In genomic region chr5:25516136-25516535, GRCh38 we compare ENCODE assay signal across 1 cellular context.
TF ChIP-seq lines count a peak whose summit lies in the region.

No MANE protein-coding gene starts in this region.

TF ChIP-seq in GM23338, 12 proteins besides CTCF, POLR2A, EP300 and RAD21:
- TF ChIP-seq ZNF462 (CRISPR knock-in tag; IDR thresholded peaks at IDR 0.05) (no peak), CREB1 (CRISPR knock-in tag; IDR thresholded peaks at IDR 0.05; ENCODE audit: low read depth) (no peak), NANOG (IDR thresholded peaks at IDR 0.05; ENCODE audit: borderline replicate concordance) (no peak), STAT1 (IDR thresholded peaks at IDR 0.05; ENCODE audit: unreplicated experiment) (no peak), EZH2 (IDR thresholded peaks at IDR 0.05; ENCODE audit: low read depth, unreplicated experiment) (no peak), ZNF114 (CRISPR knock-in tag; IDR thresholded peaks at IDR 0.05) (no peak), REST (IDR thresholded peaks at IDR 0.05; ENCODE audit: unreplicated experiment) (no peak), EZH2phosphoT487 (IDR thresholded peaks at IDR 0.05; ENCODE audit: unreplicated experiment) (no peak), ZNF331 (CRISPR knock-in tag; IDR thresholded peaks at IDR 0.05; ENCODE audit: low read depth) (no peak), JUNB (IDR thresholded peaks at IDR 0.05; ENCODE audit: unreplicated experiment) (no peak), ETS1 (IDR thresholded peaks at IDR 0.05) (no peak), POLR2AphosphoS5 (IDR thresholded peaks at IDR 0.05; ENCODE audit: low read depth) (no peak)
